ENCODE assay signal across 9 cellular contexts in genomic region chr1:6601865-6602668, GRCh38. TPM values are rescaled to one million over a fixed set of nuclear protein-coding genes. Genes with fewer than 3 reads are reported as not detected.
DNase-seq lines count a peak whose midpoint lies in the region; ATAC-seq and TF ChIP-seq lines count a peak whose summit lies in the region.
"Had no signal": no experiment of that assay in that cellular context is flagged by ENCODE, and none has a peak within 500 bp of the region (broad histone marks: within the 10 kb centered on the region; RNA-seq: fewer than 3 reads in every experiment).

No MANE protein-coding gene starts in this region.

- no peaks in the 10 kb centered on the region for H3K27me3 ChIP-seq in Caco-2 (replicated peaks; ENCODE audit: control insufficient read depth, insufficient read depth, low read length)
- H3K27me3 ChIP-seq in mucosa of stomach (ENCODE audit: control insufficient read depth, insufficient read depth, low read length) = no peaks in the 10 kb centered on the region

- ATAC-seq in GM19452 (IDR thresholded peaks at IDR 0.05; ENCODE audit: unreplicated experiment) = peak; percentile 32
- peak; percentile 38 for ATAC-seq in HG03571 (IDR thresholded peaks at IDR 0.05; ENCODE audit: unreplicated experiment)
- ATAC-seq in activated B cell treated with CpG ODN at 0.5 μM for 24 hours (ENCODE audit: low read depth) = peak; percentile 37

- no peaks in the 10 kb centered on the region for H3K9me3 Mint-ChIP-seq in Caco-2 (ENCODE audit: unreplicated experiment)
- no peaks in the 10 kb centered on the region for H3K9me3 Mint-ChIP-seq in activated B cell treated with CpG ODN at 0.5 μM for 24 hours

- H3K36me3 Mint-ChIP-seq in Caco-2 (ENCODE audit: insufficient read depth, unreplicated experiment) (peaks cover 50% of the 10 kb centered on the region), activated B cell treated with CpG ODN at 0.5 μM for 24 hours (ENCODE audit: low read depth) (peaks cover 15% of the 10 kb centered on the region)

- peak in 1 of 2 experiments; percentile 38 for DNase-seq in Caco-2
- DNase-seq in activated B cell treated with CpG ODN at 0.5 μM for 24 hours = peak; percentile 38
- no peak for DNase-seq in epithelial cell of proximal tubule (ENCODE audit: low read depth)
- DNase-seq in NCI-H226 = no peak

- TF ChIP-seq CTCF in Caco-2 (IDR thresholded peaks at IDR 0.05; ENCODE audit: insufficient read depth in 1 of 2, low read depth in 1 of 2, low read length in 1 of 2, severe bottlenecking in 1 of 2, unreplicated experiment in 1 of 2) (no peak), activated B cell treated with CpG ODN at 0.5 μM for 24 hours (IDR thresholded peaks at IDR 0.05) (no peak), epithelial cell of proximal tubule (conservative IDR thresholded peaks at IDR 0.05; ENCODE audit: low read depth, low read length) (no peak)

- CTCF ChIA-PET in Caco-2 (lab: Charles Lee) = interaction anchor here (0.5 to 0.6 kb wide), 2 partner anchors 54 to 192 kb away, joined by 3 to 6 read pairs; no protein-coding TSS in a partner anchor
- CTCF ChIA-PET in activated B cell treated with CpG ODN at 0.5 μM for 24 hours (lab: Charles Lee) = interaction anchor here (1.0 to 2.9 kb wide), 7 partner anchors 22 to 48 kb away, joined by 3 to 11 read pairs (median 3); partner anchors contain the start of genes NOL9, TAS1R1 and THAP3

- intact Hi-C loops in Caco-2 (cut with micrococcal nuclease; ENCODE audit: unreplicated experiment) = loop anchor here (10.0 kb wide), 2 partner anchors 47 to 107 kb away; partner anchors contain the start of genes NOL9, PLEKHG5 and TAS1R1
- intact Hi-C loops in activated B cell treated with CpG ODN at 0.5 μM for 24 hours (cut with micrococcal nuclease) = loop anchor here (1.0 kb wide), 2 partner anchors 99 to 183 kb away; partner anchors contain the start of genes CAMTA1 and DNAJC11

- BruUV-seq in Caco-2 (replicated peaks; lab: Mats Ljungman, UMichigan) = no TSS peak

- H3K27me3 Mint-ChIP-seq in Caco-2 (ENCODE audit: insufficient read depth, unreplicated experiment) (no peaks in the 10 kb centered on the region), activated B cell treated with CpG ODN at 0.5 μM for 24 hours (no peaks in the 10 kb centered on the region)

- H3K36me3 ChIP-seq in Caco-2 (ENCODE audit: control insufficient read depth, insufficient read depth, low read length) (peaks cover 6% of the 10 kb centered on the region), mucosa of stomach (ENCODE audit: control insufficient read depth, insufficient read depth, low read length) (no peaks in the 10 kb centered on the region), urinary bladder (ENCODE audit: insufficient read depth) (peaks cover 4% of the 10 kb centered on the region)

- POLR2A ChIA-PET in Caco-2 (lab: Charles Lee) (interaction anchor here (0.6 to 1.0 kb wide), 2 partner anchors 14 to 80 kb away, joined by 3 to 4 read pairs; no protein-coding TSS in a partner anchor), activated B cell treated with CpG ODN at 0.5 μM for 24 hours (lab: Charles Lee) (interaction anchor here (0.6 to 8.1 kb wide), 11 partner anchors 10 to 410 kb away, joined by 3 to 94 read pairs (median 6); partner anchors contain the start of genes CAMTA1, NOL9, PHF13 and TAS1R1)

- H3K27ac Mint-ChIP-seq in Caco-2 (ENCODE audit: unreplicated experiment) (peak overlapping the region; percentile 97), activated B cell treated with CpG ODN at 0.5 μM for 24 hours (peak overlapping the region; percentile 91)

- peak overlapping the region; percentile 89 for H3K9ac ChIP-seq in mucosa of stomach (ENCODE audit: low read length)

- H3K27ac ChIP-seq in urinary bladder (ENCODE audit: low read depth) = peak overlapping the region; percentile 96

- H3K9me3 ChIP-seq in Caco-2 (no peaks in the 10 kb centered on the region), mucosa of stomach (ENCODE audit: control insufficient read depth, low read length) (no peaks in the 10 kb centered on the region)

- H3K4me1 ChIP-seq in Caco-2 = peaks cover 9% of the 10 kb centered on the region; the same call in 1 of the 2 replicates
- peaks cover 36% of the 10 kb centered on the region for H3K4me1 ChIP-seq in mucosa of stomach (ENCODE audit: control insufficient read depth, insufficient read depth, low read length)
- no peaks in the 10 kb centered on the region for H3K4me1 ChIP-seq in urinary bladder (ENCODE audit: insufficient read depth)

- H3K4me3 Mint-ChIP-seq in Caco-2 (ENCODE audit: unreplicated experiment) = peak overlapping the region; percentile 96
- peak overlapping the region; percentile 91 for H3K4me3 Mint-ChIP-seq in activated B cell treated with CpG ODN at 0.5 μM for 24 hours

- WGBS in urinary bladder = under 1% methylated on average over 108 of the region's 108 CpGs

- H3K4me3 ChIP-seq in Caco-2 (ENCODE audit: low read depth, low read length) (peak overlapping the region; percentile 56), epithelial cell of proximal tubule (ENCODE audit: low read depth, low read length) (peak overlapping the region; percentile 76), mucosa of stomach (ENCODE audit: low read length) (peak overlapping the region; percentile 82), urinary bladder (ENCODE audit: low read depth, low read length) (peak overlapping the region; percentile 77)

- no peaks in the 10 kb centered on the region for H3K4me1 Mint-ChIP-seq in Caco-2 (ENCODE audit: low read depth, unreplicated experiment)
- peaks cover 40% of the 10 kb centered on the region for H3K4me1 Mint-ChIP-seq in activated B cell treated with CpG ODN at 0.5 μM for 24 hours

RNA-seq across cellular contexts. Expression of gene KLHL21, which starts 0.6 kb away (rescaled TPM):
- total RNA-seq in Caco-2 (2022) (21.6 and 22.4 TPM in 2 replicates), activated B cell treated with CpG ODN at 0.5 μM for 24 hours (14.6 and 15.9 TPM in 2 replicates), epithelial cell of proximal tubule (28.1 and 40.1 TPM in 2 replicates), urinary bladder (17.0 TPM)
- polyA plus RNA-seq in urinary bladder = 72.4 TPM

RNA-seq across cellular contexts. Expression of gene PHF13, which starts 11.5 kb away (rescaled TPM):
- total RNA-seq in Caco-2 (2022) = 20.0 and 21.8 TPM in 2 replicates
- 5.4 and 6.1 TPM in 2 replicates for total RNA-seq in activated B cell treated with CpG ODN at 0.5 μM for 24 hours
- total RNA-seq in epithelial cell of proximal tubule = 5.5 and 7.2 TPM in 2 replicates
- total RNA-seq in urinary bladder = 16.3 TPM
- 19.0 TPM for polyA plus RNA-seq in urinary bladder

RNA-seq across cellular contexts. Expression of gene ZBTB48, which starts 22.3 kb away (rescaled TPM):
- total RNA-seq in Caco-2 (2022) (22.5 and 24.8 TPM in 2 replicates), activated B cell treated with CpG ODN at 0.5 μM for 24 hours (53.2 and 53.8 TPM in 2 replicates), epithelial cell of proximal tubule (5.7 and 14.2 TPM in 2 replicates), urinary bladder (19.6 TPM)
- 32.2 TPM for polyA plus RNA-seq in urinary bladder

RNA-seq across cellular contexts. Expression of gene THAP3, which starts 22.6 kb away (rescaled TPM):
- total RNA-seq in Caco-2 (2022) = 13.5 and 15.1 TPM in 2 replicates
- total RNA-seq in activated B cell treated with CpG ODN at 0.5 μM for 24 hours = 16.2 and 21.3 TPM in 2 replicates
- 15.8 and 24.0 TPM in 2 replicates for total RNA-seq in epithelial cell of proximal tubule
- total RNA-seq in urinary bladder = 20.3 TPM
- 29.6 TPM for polyA plus RNA-seq in urinary bladder

RNA-seq across cellular contexts. Expression of gene TAS1R1, which starts 47.0 kb away (rescaled TPM):
- not detected in 2 replicates for total RNA-seq in Caco-2 (2022)
- total RNA-seq in activated B cell treated with CpG ODN at 0.5 μM for 24 hours = not detected in 2 replicates
- total RNA-seq in epithelial cell of proximal tubule = not detected in 2 replicates
- not detected for total RNA-seq in urinary bladder
- 0.06 TPM for polyA plus RNA-seq in urinary bladder
- total RNA-seq: T-helper 2 cell treated with Interferon-gamma antibody and Interleukin-4, amounts not matched to agents 100 ng/mL and 5 ng/mL, for 36 hours had no signal
